ENCODE assay signal across 8 cellular contexts in genomic region chr6:145733770-145734169, GRCh38. TPM values are rescaled to one million over a fixed set of nuclear protein-coding genes. Genes with fewer than 3 reads are reported as not detected.
DNase-seq lines count a peak whose midpoint lies in the region; ATAC-seq and TF ChIP-seq lines count a peak whose summit lies in the region.

No MANE protein-coding gene starts in this region.

- peaks cover 8% of the 10 kb centered on the region for H3K4me1 Mint-ChIP-seq in glutamatergic neuron (ENCODE audit: low read depth, unreplicated experiment)
- H3K4me1 Mint-ChIP-seq in type B pancreatic cell (ENCODE audit: unreplicated experiment), result peaks cover 10% of the 10 kb centered on the region

- peaks cover 0 to 40% (median 21%) of the 10 kb centered on the region in 9 donors for H3K4me1 ChIP-seq in heart right ventricle

- intact Hi-C loops in heart right ventricle (cut with DNase I) (loop anchor here in 6 of 10 donors (2.0 to 10.0 kb wide), 7 partner anchors 79 to 231 kb away; partner anchors contain the start of genes FBXO30 (in 5 of the 6) and SHPRH (in 2 of the 6)), left ventricle myocardium superior (cut with micrococcal nuclease) (no loop called here)

- H3K4me3 Mint-ChIP-seq in glutamatergic neuron (ENCODE audit: unreplicated experiment), result peak overlapping the region; percentile 89
- peak overlapping the region; percentile 97 for H3K4me3 Mint-ChIP-seq in type B pancreatic cell

- TF ChIP-seq CTCF in heart right ventricle (IDR thresholded peaks at IDR 0.05) (no peak), glutamatergic neuron (IDR thresholded peaks at IDR 0.05; ENCODE audit: partially characterized antibody, unreplicated experiment) (no peak), type B pancreatic cell (conservative IDR thresholded peaks at IDR 0.05) (no peak)

- H3K4me3 ChIP-seq in heart right ventricle, result peak overlapping the region in 9 of 10 donors; percentile 61 to 91 (median 75)

- DNase-seq in heart right ventricle (no peak), left ventricle myocardium superior (no peak), RPMI7951 (ENCODE audit: low read depth) (peak; percentile 26), glutamatergic neuron (no peak), type B pancreatic cell (ENCODE audit: extremely low spot score, unreplicated experiment) (no peak), NCI-H226 (no peak)
- no peak for DNase-seq in central memory CD4-positive, alpha-beta T cell

- peaks cover 0 to 9% (median 0%) of the 10 kb centered on the region in 11 donors for H3K9me3 ChIP-seq in heart right ventricle

- ATAC-seq in heart right ventricle (no peak), left ventricle myocardium superior (no peak), GM18498 (IDR thresholded peaks at IDR 0.05; ENCODE audit: unreplicated experiment) (no peak)

- 36 to 41% methylated on average over 3 of the region's 3 CpGs for WGBS in heart right ventricle, 2 donors

- peaks cover 11% of the 10 kb centered on the region for H3K9me3 Mint-ChIP-seq in glutamatergic neuron (ENCODE audit: unreplicated experiment)
- peaks cover 4% of the 10 kb centered on the region for H3K9me3 Mint-ChIP-seq in type B pancreatic cell

- H3K27ac ChIP-seq in heart right ventricle, result peak overlapping the region in 4 of 10 donors; percentile 95 to 99 (median 97)

- H3K36me3 Mint-ChIP-seq in glutamatergic neuron (ENCODE audit: unreplicated experiment) (peaks cover 8% of the 10 kb centered on the region), type B pancreatic cell (peaks cover 14% of the 10 kb centered on the region)

- H3K27me3 ChIP-seq in heart right ventricle, result no peaks in the 10 kb centered on the region

- H3K36me3 ChIP-seq in heart right ventricle, result no peaks in the 10 kb centered on the region

- peaks cover 10% of the 10 kb centered on the region for H3K27me3 Mint-ChIP-seq in glutamatergic neuron (ENCODE audit: unreplicated experiment)
- no peaks in the 10 kb centered on the region for H3K27me3 Mint-ChIP-seq in type B pancreatic cell

- H3K27ac Mint-ChIP-seq in glutamatergic neuron (ENCODE audit: unreplicated experiment), result peak overlapping the region; percentile 57
- peak overlapping the region; percentile 97 for H3K27ac Mint-ChIP-seq in type B pancreatic cell

RNA-seq across cellular contexts. Expression of gene EPM2A, which starts 1.6 kb away (rescaled TPM):
- total RNA-seq in heart right ventricle (10 to 100 TPM; 26.2 to 60.9 (median 47.5) TPM), left ventricle myocardium superior (49.2 TPM), glutamatergic neuron (ENCODE audit: unreplicated experiment) (15.5 TPM), type B pancreatic cell (ENCODE audit: low replicate concordance) (6.0 and 7.5 TPM in 2 replicates)
- polyA plus RNA-seq in heart right ventricle, result 10 to 100 TPM; 11.0 TPM
- 6.6 and 7.1 TPM in 2 replicates for total RNA-seq in RPMI7951 (2014; rRNA removed; shearing (Covaris generic))
